ENCODE assay signal across 8 cellular contexts in genomic region chr12:24991209-24992049, GRCh38. TPM values are rescaled to one million over a fixed set of nuclear protein-coding genes. Genes with fewer than 3 reads are reported as not detected.
DNase-seq lines count a peak whose midpoint lies in the region; ATAC-seq, FAIRE-seq and TF ChIP-seq lines count a peak whose summit lies in the region.

No MANE protein-coding gene starts in this region.

- no peak overlapping the region for H3K4me3 ChIP-seq in brain microvascular endothelial cell (ENCODE audit: low read depth, low read length)

- DNase-seq in Ammon's horn (ENCODE audit: low spot score) (peak; percentile 82), GM18507 (ENCODE audit: extremely low spot score, insufficient read length, low read depth) (peak; percentile 47), NCI-H748 treated with DMSO at 0.1 percent for 48 hours (lab: John Stamatoyannopoulos, UW) (peak; percentile 17), brain microvascular endothelial cell (peak; percentile 43), immature natural killer cell (peak; percentile 58 to 69 (median 67))
- DNase-seq in stimulated activated naive CD8-positive, alpha-beta T cell treated with anti-CD3 and anti-CD28 coated beads, Interleukin-15, Interleukin-2, amounts not matched to agents 100 U/mL and 50 U/mL, for 24 hours: no peak
- no peak for DNase-seq in activated CD4-positive, alpha-beta memory T cell treated with anti-CD3 and anti-CD28 coated beads for 36 hours

- in situ Hi-C loops in brain microvascular endothelial cell (cut with HindIII; ENCODE audit: low pct_ligation_motif_present, low sequenced_read_pairs): loop anchor here (25.0 kb wide), 1 partner anchor 146 kb away; no protein-coding TSS in a partner anchor

- no peaks in the 10 kb centered on the region for H3K36me3 Mint-ChIP-seq in immature natural killer cell
- no peaks in the 10 kb centered on the region for H3K36me3 Mint-ChIP-seq in activated CD4-positive, alpha-beta memory T cell treated with anti-CD3 and anti-CD28 coated beads for 36 hours

- H3K27me3 ChIP-seq in brain microvascular endothelial cell (replicated peaks): no peaks in the 10 kb centered on the region

- intact Hi-C loops in activated CD4-positive, alpha-beta memory T cell treated with anti-CD3 and anti-CD28 coated beads for 36 hours (cut with micrococcal nuclease): loop anchor here (1.0 to 10.0 kb wide), 6 partner anchors 31 to 396 kb away; a partner anchor contains a TSS

- no peaks in the 10 kb centered on the region for H3K36me3 ChIP-seq in brain microvascular endothelial cell (replicated peaks)

- no peak overlapping the region for H3K4me3 Mint-ChIP-seq in immature natural killer cell
- no peak overlapping the region for H3K4me3 Mint-ChIP-seq in activated CD4-positive, alpha-beta memory T cell treated with anti-CD3 and anti-CD28 coated beads for 36 hours

- no peaks in the 10 kb centered on the region for H3K9me3 Mint-ChIP-seq in immature natural killer cell
- no peaks in the 10 kb centered on the region for H3K9me3 Mint-ChIP-seq in activated CD4-positive, alpha-beta memory T cell treated with anti-CD3 and anti-CD28 coated beads for 36 hours

- ATAC-seq in HG03571 (IDR thresholded peaks at IDR 0.05; ENCODE audit: unreplicated experiment): peak; percentile 59
- ATAC-seq in stimulated activated naive CD8-positive, alpha-beta T cell treated with anti-CD3 and anti-CD28 coated beads, Interleukin-15, Interleukin-2, amounts not matched to agents 100 U/mL and 50 U/mL, for 24 hours: peak; percentile 77

- H3K4me1 Mint-ChIP-seq in immature natural killer cell: no peaks in the 10 kb centered on the region
- H3K4me1 Mint-ChIP-seq in activated CD4-positive, alpha-beta memory T cell treated with anti-CD3 and anti-CD28 coated beads for 36 hours (ENCODE audit: low read depth): peaks cover 4% of the 10 kb centered on the region

- H3K27me3 Mint-ChIP-seq in immature natural killer cell (ENCODE audit: low read depth in 3 of 3): peaks cover 0 to 5% (median 2%) of the 10 kb centered on the region in 3 donors
- H3K27me3 Mint-ChIP-seq in activated CD4-positive, alpha-beta memory T cell treated with anti-CD3 and anti-CD28 coated beads for 36 hours: peaks cover 2% of the 10 kb centered on the region

- CTCF ChIA-PET in activated CD4-positive, alpha-beta memory T cell treated with anti-CD3 and anti-CD28 coated beads for 36 hours (lab: Charles Lee): interaction anchor here (0.6 to 4.9 kb wide), 31 partner anchors 8 to 1072 kb away, joined by 3 to 120 read pairs (median 4); partner anchors contain the start of genes DNAI7 and ETFRF1

- no peak overlapping the region for H3K27ac Mint-ChIP-seq in immature natural killer cell
- no peak overlapping the region for H3K27ac Mint-ChIP-seq in activated CD4-positive, alpha-beta memory T cell treated with anti-CD3 and anti-CD28 coated beads for 36 hours

- FAIRE-seq in GM18507 (lab: Jason Lieb, UNC): peak; percentile 88

- POLR2A ChIA-PET in activated CD4-positive, alpha-beta memory T cell treated with anti-CD3 and anti-CD28 coated beads for 36 hours (lab: Charles Lee): no interaction called here

- TF ChIP-seq CTCF in brain microvascular endothelial cell (IDR thresholded peaks at IDR 0.05; ENCODE audit: low read depth, low read length, missing control alignments): peak; percentile 24

- H3K27ac ChIP-seq in brain microvascular endothelial cell: no peak overlapping the region

RNA-seq across cellular contexts. Expression of gene BCAT1, which starts 42.5 kb away (rescaled TPM):
- polyA plus RNA-seq in immature natural killer cell: under 1 TPM in 2 of 3 donors, not detected in 1; 0.10 to 0.20 TPM
- 10 to 100 TPM; 17.6 to 20.4 TPM for total RNA-seq in activated CD4-positive, alpha-beta memory T cell treated with anti-CD3 and anti-CD28 coated beads for 36 hours

Comparison
In these comparisons a context has a peak if more than half of its experiments do, and no peak if none do; other contexts are left out.
1. DNase-seq: peak in Ammon's horn (single experiment), GM18507 (single experiment), NCI-H748 treated with DMSO at 0.1 percent for 48 hours (single experiment), brain microvascular endothelial cell (single experiment) and immature natural killer cell (3 of 3); none in stimulated activated naive CD8-positive, alpha-beta T cell treated with anti-CD3 and anti-CD28 coated beads, Interleukin-15, Interleukin-2, amounts not matched to agents 100 U/mL and 50 U/mL, for 24 hours (single experiment) and activated CD4-positive, alpha-beta memory T cell treated with anti-CD3 and anti-CD28 coated beads for 36 hours (single experiment).